ENCODE assay signal across 14 cellular contexts in genomic region chr5:117107859-117108258, GRCh38.
"Had no signal": no experiment of that assay in that cellular context is flagged by ENCODE, and none has a peak within 500 bp of the region (broad histone marks: within the 10 kb centered on the region; RNA-seq: fewer than 3 reads in every experiment).

No MANE protein-coding gene starts in this region.

- H3K4me1 Mint-ChIP-seq: activated CD4-positive, alpha-beta T cell treated with anti-CD3 and anti-CD28 coated beads, Interleukin-2, amount 10 ng/mL, durations not matched to agents 24 days and 14 days; activated T-helper 17 cell treated with anti-CD3 and anti-CD28 coated beads, Interleukin-2, amount 50 U/mL, for 72 hours; natural killer cell had no signal

- H3K27ac ChIP-seq: adrenal gland, coronary artery, heart left ventricle, right atrium auricular region, skin epidermis, stomach had no signal

- DNase-seq: activated CD4-positive, alpha-beta T cell treated with anti-CD3 and anti-CD28 coated beads, Interleukin-2, amount 10 ng/mL, durations not matched to agents 24 days and 14 days; activated naive CD4-positive, alpha-beta T cell treated with anti-CD3 and anti-CD28 coated beads, Interleukin-2, amount 50 U/mL, for 16 hours; activated T-cell treated with anti-CD3 and anti-CD28 coated beads for 4 hours; adrenal gland; caudate nucleus; effector CD4-positive, alpha-beta T cell; heart left ventricle; natural killer cell; stomach had no signal

- H3K36me3 ChIP-seq: adrenal gland, heart left ventricle, right atrium auricular region, stomach had no signal

- ATAC-seq: activated T-helper 17 cell treated with anti-CD3 and anti-CD28 coated beads, Interleukin-2, amount 50 U/mL, for 72 hours; heart left ventricle; natural killer cell; WTC11 had no signal

- H3K27me3 Mint-ChIP-seq: activated CD4-positive, alpha-beta T cell treated with anti-CD3 and anti-CD28 coated beads, Interleukin-2, amount 10 ng/mL, durations not matched to agents 24 days and 14 days; activated T-helper 17 cell treated with anti-CD3 and anti-CD28 coated beads, Interleukin-2, amount 50 U/mL, for 72 hours had no signal

- H3K4me3 Mint-ChIP-seq: activated CD4-positive, alpha-beta T cell treated with anti-CD3 and anti-CD28 coated beads, Interleukin-2, amount 10 ng/mL, durations not matched to agents 24 days and 14 days; activated T-helper 17 cell treated with anti-CD3 and anti-CD28 coated beads, Interleukin-2, amount 50 U/mL, for 72 hours; natural killer cell; WTC11 had no signal

- H3K9me3 Mint-ChIP-seq: activated CD4-positive, alpha-beta T cell treated with anti-CD3 and anti-CD28 coated beads, Interleukin-2, amount 10 ng/mL, durations not matched to agents 24 days and 14 days had no signal

- H3K4me3 ChIP-seq: adrenal gland, coronary artery, heart left ventricle, right atrium auricular region, skin epidermis, stomach had no signal

- H3K4me1 ChIP-seq: adrenal gland, heart left ventricle, right atrium auricular region, stomach had no signal

- H3K36me3 Mint-ChIP-seq: natural killer cell had no signal

- H3K27ac Mint-ChIP-seq: activated CD4-positive, alpha-beta T cell treated with anti-CD3 and anti-CD28 coated beads, Interleukin-2, amount 10 ng/mL, durations not matched to agents 24 days and 14 days; activated T-helper 17 cell treated with anti-CD3 and anti-CD28 coated beads, Interleukin-2, amount 50 U/mL, for 72 hours; natural killer cell; WTC11 had no signal

- H3K27me3 ChIP-seq: adrenal gland, heart left ventricle, right atrium auricular region, stomach had no signal

- H3K9me3 ChIP-seq: adrenal gland, right atrium auricular region, stomach had no signal
